8 cellular contexts compared by ENCODE assay signal in genomic region chr2:17752892-17753802, GRCh38. TPM values are rescaled to one million over a fixed set of nuclear protein-coding genes. Genes with fewer than 3 reads are reported as not detected.
DNase-seq lines count a peak whose midpoint lies in the region; ATAC-seq, FAIRE-seq and TF ChIP-seq lines count a peak whose summit lies in the region.

No MANE protein-coding gene starts in this region.

- H3K79me2 ChIP-seq in mammary epithelial cell (ENCODE audit: insufficient read depth, low read length) (peaks cover 90% of the 10 kb centered on the region), keratinocyte (ENCODE audit: control insufficient read depth, insufficient read depth, low read length) (peaks cover 85% of the 10 kb centered on the region)

- no peaks in the 10 kb centered on the region for H3K27me3 ChIP-seq in mammary epithelial cell (ENCODE audit: insufficient read depth, low read length)
- no peaks in the 10 kb centered on the region for H3K27me3 ChIP-seq in keratinocyte (ENCODE audit: control insufficient read depth, extremely low read depth, insufficient read depth, low read length)

- H3K9ac ChIP-seq in mammary epithelial cell (ENCODE audit: insufficient read depth, low read length): peak overlapping the region; percentile 98
- H3K9ac ChIP-seq in keratinocyte (ENCODE audit: control insufficient read depth, extremely low read depth, insufficient read depth, low read length): peak overlapping the region; percentile 92

- peak overlapping the region; percentile 95 to 98 (median 97) for H3K4me3 ChIP-seq in mammary epithelial cell (replicated peaks in 1 of 3; ENCODE audit: insufficient read depth in 1 of 3, low read depth in 2 of 3, low read length in 3 of 3)
- peak overlapping the region; percentile 90 to 98 (median 96) for H3K4me3 ChIP-seq in keratinocyte (ENCODE audit: control insufficient read depth in 2 of 3, extremely low read depth in 1 of 3, insufficient read depth in 2 of 3, low read depth in 1 of 3, low read length in 3 of 3)

- BruUV-seq in mammary epithelial cell (replicated peaks; lab: Mats Ljungman, UMichigan): no TSS peak

- DNase-seq in NCI-H2029 (lab: John Stamatoyannopoulos, UW) (peak; percentile 3), NCI-H2029 treated with DMSO at 0.1 percent for 48 hours (lab: John Stamatoyannopoulos, UW) (no peak), HPDE6-E6E7 (ENCODE audit: extremely low spot score) (peak; percentile 12), SK-MEL-5 (ENCODE audit: low read depth, low spot score) (peak; percentile 25), mammary epithelial cell (peak; percentile 83), keratinocyte (ENCODE audit: low read depth, low spot score) (no peak)
- peak; percentile 9 to 19 for DNase-seq in stimulated activated CD4-positive, alpha-beta T cell treated with anti-CD3 and anti-CD28 coated beads, Interleukin-15, amount 100 ng/mL, for 48 hours (ENCODE audit: low read depth in 2 of 2)

- H4K20me1 ChIP-seq in mammary epithelial cell (ENCODE audit: insufficient read depth, low read length): no peaks in the 10 kb centered on the region
- no peaks in the 10 kb centered on the region for H4K20me1 ChIP-seq in keratinocyte (ENCODE audit: control insufficient read depth, extremely low read depth, insufficient read depth, low read length)

- FAIRE-seq in keratinocyte (lab: Jason Lieb, UNC): no peak

- H2AFZ ChIP-seq in mammary epithelial cell (ENCODE audit: low read depth, low read length) (peak overlapping the region; percentile 99), keratinocyte (ENCODE audit: control insufficient read depth, low read length) (peak overlapping the region; percentile 85)

- no peaks in the 10 kb centered on the region for H3K9me3 ChIP-seq in mammary epithelial cell (replicated peaks; ENCODE audit: insufficient read depth, low read length)
- H3K9me3 ChIP-seq in keratinocyte (ENCODE audit: control insufficient read depth, low read depth, low read length): no peaks in the 10 kb centered on the region

- 2% methylated on average over 31 of the region's 70 CpGs for WGBS in mammary epithelial cell (ENCODE audit: low coverage, missing lambda C conversion rate)

- H3K9me1 ChIP-seq in keratinocyte (ENCODE audit: control insufficient read depth, extremely low read depth, insufficient read depth, low read length): no peaks in the 10 kb centered on the region

- H3K4me2 ChIP-seq in mammary epithelial cell (ENCODE audit: insufficient read depth, low read depth, low read length): peak overlapping the region; percentile 87
- peak overlapping the region; percentile 93 for H3K4me2 ChIP-seq in keratinocyte (ENCODE audit: control insufficient read depth, extremely low read depth, insufficient read depth, low read depth, low read length)

- H3K36me3 ChIP-seq in mammary epithelial cell (ENCODE audit: insufficient read depth, low read length) (peaks cover 2% of the 10 kb centered on the region), keratinocyte (ENCODE audit: control insufficient read depth in 2 of 2, extremely low read depth in 1 of 2, insufficient read depth in 2 of 2, low read length in 2 of 2) (no peaks in the 10 kb centered on the region)

- CTCF ChIA-PET in mammary epithelial cell (lab: Charles Lee; ENCODE audit: low non-redundant PET): interaction anchor here (0.6 kb wide), 1 partner anchor 78 kb away, joined by 3 read pairs; no protein-coding TSS in a partner anchor

- H3K4me1 ChIP-seq in mammary epithelial cell (ENCODE audit: insufficient read depth, low read length) (peaks cover 27% of the 10 kb centered on the region), keratinocyte (ENCODE audit: control insufficient read depth, extremely low read depth, insufficient read depth, low read length) (peaks cover 33% of the 10 kb centered on the region)

- intact Hi-C loops in mammary epithelial cell (cut with micrococcal nuclease): loop anchor here (10.0 kb wide), 1 partner anchor 392 kb away; no protein-coding TSS in a partner anchor

- dilution Hi-C loops in mammary epithelial cell (cut with HindIII; ENCODE audit: low sequenced_read_pairs) (no loop called here), keratinocyte (cut with MboI; ENCODE audit: extremely low pct_ligation_motif_present, low sequenced_read_pairs) (no loop called here)

- in situ Hi-C loops in SK-MEL-5 (cut with HindIII; ENCODE audit: low pct_unique_long_range_greater_than_20kb, low sequenced_read_pairs) (no loop called here), mammary epithelial cell (cut with MboI; ENCODE audit: low sequenced_read_pairs in 2 of 2) (no loop called here)

- H3K27ac ChIP-seq in mammary epithelial cell (ENCODE audit: insufficient read depth, low read depth, low read length) (peak overlapping the region; percentile 94), keratinocyte (ENCODE audit: control insufficient read depth, insufficient read depth, low read length) (peak overlapping the region; percentile 82)

- TF ChIP-seq CTCF in mammary epithelial cell (conservative IDR thresholded peaks at IDR 0.05 in 1 of 2, IDR thresholded peaks at IDR 0.05 in 1 of 2; ENCODE audit: extremely low read depth in 1 of 2, insufficient read depth in 1 of 2, low read depth in 1 of 2, low read length in 2 of 2) (no peak), keratinocyte (optimal IDR thresholded peaks at IDR 0.05 in 1 of 3, IDR thresholded peaks at IDR 0.05 in 1 of 3, conservative IDR thresholded peaks at IDR 0.05 in 1 of 3; ENCODE audit: extremely low read depth in 1 of 3, insufficient read depth in 2 of 3, low read length in 3 of 3) (no peak)

- ATAC-seq in GM21381 (IDR thresholded peaks at IDR 0.05; ENCODE audit: unreplicated experiment): peak; percentile 32

RNA-seq across cellular contexts. Expression of gene SMC6, which starts 0.5 kb away (rescaled TPM):
- 26.3 and 30.6 TPM in 2 replicates for total RNA-seq in SK-MEL-5 (2014; rRNA removed; shearing (Covaris generic))
- 14.8 and 18.4 TPM in 2 replicates for polyA plus RNA-seq in SK-MEL-5 (2015; cell fraction: cytosol; rRNA removed)
- polyA plus RNA-seq in SK-MEL-5 (2015; cell fraction: nucleus; rRNA removed): 73.8 and 90.3 TPM in 2 replicates
- 10 to 100 TPM; 23.0 to 32.8 TPM for total RNA-seq in mammary epithelial cell
- polyA plus RNA-seq in mammary epithelial cell (10.3 TPM), keratinocyte (12.3 to 24.4 TPM (median 14.5 TPM) in 3 replicates)
- polyA minus RNA-seq in mammary epithelial cell (12.0 TPM), keratinocyte (1.9 to 34.3 TPM (median 10.3 TPM) in 3 replicates)
- polyA plus RNA-seq in keratinocyte (2011; ENCODE audit: low read depth): 65.2 TPM
- 9.5 and 15.1 TPM in 2 replicates for polyA plus RNA-seq in keratinocyte (2011; cell fraction: cytosol; rRNA removed)
- polyA plus RNA-seq in keratinocyte (2011; cell fraction: nucleus; rRNA removed): 25.2 and 36.1 TPM in 2 replicates
- 14.3 and 17.7 TPM in 2 replicates for polyA plus RNA-seq in keratinocyte (2012; ENCODE audit: low replicate concordance)
- 8.4 TPM for polyA minus RNA-seq in keratinocyte (2011; cell fraction: cytosol; rRNA and poly(A)+ RNA removed)
- 14.5 and 35.6 TPM in 2 replicates for polyA minus RNA-seq in keratinocyte (2011; cell fraction: nucleus; rRNA and poly(A)+ RNA removed)

RNA-seq across cellular contexts. Expression of gene GEN1, which starts 0.8 kb away (rescaled TPM):
- 16.1 and 21.4 TPM in 2 replicates for total RNA-seq in SK-MEL-5 (2014; rRNA removed; shearing (Covaris generic))
- polyA plus RNA-seq in SK-MEL-5 (2015; cell fraction: cytosol; rRNA removed): 6.8 and 12.7 TPM in 2 replicates
- 79.4 and 87.3 TPM in 2 replicates for polyA plus RNA-seq in SK-MEL-5 (2015; cell fraction: nucleus; rRNA removed)
- total RNA-seq in mammary epithelial cell: 10 to 100 TPM; 10.0 to 27.3 TPM
- 7.4 TPM for polyA plus RNA-seq in mammary epithelial cell
- 23.6 TPM for polyA minus RNA-seq in mammary epithelial cell
- polyA plus RNA-seq in keratinocyte: 8.7 to 17.2 TPM (median 9.9 TPM) in 3 replicates
- polyA plus RNA-seq in keratinocyte (2011; ENCODE audit: low read depth): 2.4 TPM
- polyA plus RNA-seq in keratinocyte (2011; cell fraction: cytosol; rRNA removed): 2.0 and 6.4 TPM in 2 replicates
- 26.4 and 30.4 TPM in 2 replicates for polyA plus RNA-seq in keratinocyte (2011; cell fraction: nucleus; rRNA removed)
- 1.6 and 6.2 TPM in 2 replicates for polyA plus RNA-seq in keratinocyte (2012; ENCODE audit: low replicate concordance)
- polyA minus RNA-seq in keratinocyte: 11.0 to 26.4 TPM (median 12.9 TPM) in 3 replicates
- polyA minus RNA-seq in keratinocyte (2011; cell fraction: cytosol; rRNA and poly(A)+ RNA removed): 2.3 TPM
- polyA minus RNA-seq in keratinocyte (2011; cell fraction: nucleus; rRNA and poly(A)+ RNA removed): 21.8 and 26.5 TPM in 2 replicates

Comparison
In these comparisons a context has a peak if more than half of its experiments do, and no peak if none do; other contexts are left out.
1. DNase-seq: peak in NCI-H2029 (single experiment), HPDE6-E6E7 (single experiment), SK-MEL-5 (single experiment), mammary epithelial cell (single experiment) and stimulated activated CD4-positive, alpha-beta T cell treated with anti-CD3 and anti-CD28 coated beads, Interleukin-15, amount 100 ng/mL, for 48 hours (2 of 2); none in NCI-H2029 treated with DMSO at 0.1 percent for 48 hours (single experiment) and keratinocyte (single experiment).